In the genomic region with DNA sequence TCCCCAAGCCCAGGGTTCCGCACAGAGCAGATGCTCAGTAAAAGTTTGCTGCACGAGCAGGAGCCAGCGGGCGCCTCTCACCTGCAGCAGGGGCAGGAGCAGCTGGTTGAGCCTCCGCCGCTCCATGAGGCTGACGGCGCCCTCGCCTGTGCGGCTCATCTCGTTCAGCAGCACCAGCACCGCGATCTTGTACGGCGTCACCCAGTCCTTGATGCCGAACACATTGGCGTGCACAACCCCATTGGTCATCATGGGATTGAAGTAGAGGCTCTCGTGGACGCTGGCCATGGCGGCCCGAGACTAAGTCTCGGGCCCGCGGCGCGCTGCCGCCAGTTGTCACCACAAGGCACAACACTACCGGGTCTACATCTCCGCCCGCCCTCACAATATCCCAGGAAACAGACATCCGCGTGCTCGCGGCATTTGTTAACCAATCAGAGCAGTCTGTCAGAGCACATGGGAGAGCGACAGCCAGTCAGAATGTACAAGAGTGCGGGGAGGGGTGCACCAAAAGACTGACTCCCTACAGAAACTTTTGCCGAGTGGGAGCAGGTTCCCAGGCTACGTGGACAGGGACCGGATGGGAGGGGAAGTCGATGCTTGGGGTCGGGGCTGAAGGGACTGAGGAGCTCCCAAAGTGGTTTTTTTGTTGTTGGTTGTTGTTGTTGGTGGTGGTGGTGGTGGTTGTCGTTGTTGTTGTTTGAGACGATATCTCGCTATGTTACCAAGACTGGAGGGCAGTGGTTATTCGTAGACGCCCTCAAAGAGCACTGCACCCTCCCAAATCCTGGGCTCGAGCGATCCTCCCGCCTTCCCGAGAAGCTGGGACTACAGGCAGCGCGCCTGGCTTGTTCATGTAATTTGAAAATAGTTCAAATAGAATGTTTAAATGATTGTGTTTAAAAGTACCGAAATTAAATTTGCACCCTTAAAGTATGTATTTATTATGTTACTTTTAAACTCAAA, we compare ENCODE assay signal across 1 cellular context.
A peak's percentile ranks its signal among the peaks of the same experiment; 100 is the strongest.
TF ChIP-seq lines count a peak whose summit lies in the region.

A gene with protein sequence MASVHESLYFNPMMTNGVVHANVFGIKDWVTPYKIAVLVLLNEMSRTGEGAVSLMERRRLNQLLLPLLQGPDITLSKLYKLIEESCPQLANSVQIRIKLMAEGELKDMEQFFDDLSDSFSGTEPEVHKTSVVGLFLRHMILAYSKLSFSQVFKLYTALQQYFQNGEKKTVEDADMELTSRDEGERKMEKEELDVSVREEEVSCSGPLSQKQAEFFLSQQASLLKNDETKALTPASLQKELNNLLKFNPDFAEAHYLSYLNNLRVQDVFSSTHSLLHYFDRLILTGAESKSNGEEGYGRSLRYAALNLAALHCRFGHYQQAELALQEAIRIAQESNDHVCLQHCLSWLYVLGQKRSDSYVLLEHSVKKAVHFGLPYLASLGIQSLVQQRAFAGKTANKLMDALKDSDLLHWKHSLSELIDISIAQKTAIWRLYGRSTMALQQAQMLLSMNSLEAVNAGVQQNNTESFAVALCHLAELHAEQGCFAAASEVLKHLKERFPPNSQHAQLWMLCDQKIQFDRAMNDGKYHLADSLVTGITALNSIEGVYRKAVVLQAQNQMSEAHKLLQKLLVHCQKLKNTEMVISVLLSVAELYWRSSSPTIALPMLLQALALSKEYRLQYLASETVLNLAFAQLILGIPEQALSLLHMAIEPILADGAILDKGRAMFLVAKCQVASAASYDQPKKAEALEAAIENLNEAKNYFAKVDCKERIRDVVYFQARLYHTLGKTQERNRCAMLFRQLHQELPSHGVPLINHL (minus strand): TSS at position 359 of the 966 bp plus-strand sequence. CDS start 71 bp downstream, at position 288.

TF ChIP-seq in IMR-90, 13 proteins besides CTCF, POLR2A, EP300 and RAD21 (continued from another document):
- TF ChIP-seq, protein P1, sequence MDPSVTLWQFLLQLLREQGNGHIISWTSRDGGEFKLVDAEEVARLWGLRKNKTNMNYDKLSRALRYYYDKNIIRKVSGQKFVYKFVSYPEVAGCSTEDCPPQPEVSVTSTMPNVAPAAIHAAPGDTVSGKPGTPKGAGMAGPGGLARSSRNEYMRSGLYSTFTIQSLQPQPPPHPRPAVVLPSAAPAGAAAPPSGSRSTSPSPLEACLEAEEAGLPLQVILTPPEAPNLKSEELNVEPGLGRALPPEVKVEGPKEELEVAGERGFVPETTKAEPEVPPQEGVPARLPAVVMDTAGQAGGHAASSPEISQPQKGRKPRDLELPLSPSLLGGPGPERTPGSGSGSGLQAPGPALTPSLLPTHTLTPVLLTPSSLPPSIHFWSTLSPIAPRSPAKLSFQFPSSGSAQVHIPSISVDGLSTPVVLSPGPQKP (IDR thresholded peaks at IDR 0.05; ENCODE audit: borderline replicate concordance, low read depth, low read length): no peak
- TF ChIP-seq SMC3 (IDR thresholded peaks at IDR 0.05; ENCODE audit: low read depth, low read length) (no peak), MAZ (IDR thresholded peaks at IDR 0.05; ENCODE audit: borderline replicate concordance, low read depth, low read length) (peak; percentile 88)
